9 cellular contexts compared by ENCODE assay signal in the genomic region with DNA sequence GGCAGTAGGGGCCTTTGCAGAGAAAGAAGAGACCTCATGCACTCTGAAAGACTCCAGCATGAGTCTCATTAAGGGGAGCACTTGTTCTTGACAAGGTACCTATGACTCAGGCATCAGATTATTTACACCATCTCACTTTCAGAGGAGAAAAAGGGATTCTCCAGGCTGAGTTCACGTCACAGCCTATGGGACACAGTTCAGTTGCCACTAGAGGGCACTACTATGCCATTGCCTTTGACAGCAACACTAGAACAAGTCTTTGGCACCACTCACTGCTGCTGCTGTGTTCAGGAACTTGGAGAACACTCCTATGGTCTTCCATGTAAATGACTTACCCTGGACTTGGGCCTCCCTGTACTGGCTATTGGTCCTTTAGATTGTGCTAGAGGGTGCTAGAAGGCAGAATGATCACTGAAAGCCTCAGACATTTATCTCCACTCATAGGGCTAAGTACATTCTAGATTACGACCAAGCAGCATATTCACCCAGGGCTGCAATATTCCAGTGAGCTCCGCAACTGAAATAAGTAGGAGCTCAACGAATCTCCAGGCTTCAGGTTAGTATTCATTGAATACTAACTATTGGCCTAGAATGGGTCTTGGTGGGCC.
A peak's percentile ranks its signal among the peaks of the same experiment; 100 is the strongest.
DNase-seq lines count a peak whose midpoint lies in the region; ATAC-seq and TF ChIP-seq lines count a peak whose summit lies in the region.
"Had no signal": no experiment of that assay in that cellular context is flagged by ENCODE, and none has a peak within 500 bp of the region (broad histone marks: within the 10 kb centered on the region; RNA-seq: fewer than 3 reads in every experiment).

No MANE protein-coding gene starts in this region.

- CTCF ChIA-PET in CD8-positive, alpha-beta T cell (lab: Charles Lee): no interaction called here

- H3K4me1 Mint-ChIP-seq in activated T-helper 17 cell treated with anti-CD3 and anti-CD28 coated beads, Interleukin-2, amount 50 U/mL, for 72 hours: no peaks in the 10 kb centered on the region
- H3K4me1 Mint-ChIP-seq in CD8-positive, alpha-beta T cell (ENCODE audit: low read depth): no peaks in the 10 kb centered on the region

- H3K4me3 Mint-ChIP-seq in activated T-helper 17 cell treated with anti-CD3 and anti-CD28 coated beads, Interleukin-2, amount 50 U/mL, for 72 hours: no peak overlapping the region
- H3K4me3 Mint-ChIP-seq in CD8-positive, alpha-beta T cell: no peak overlapping the region

- H3K9ac ChIP-seq in DND-41 (ENCODE audit: low read depth, low read length): no peak overlapping the region

- H3K4me1 ChIP-seq in DND-41 (ENCODE audit: insufficient read depth, low read length): no peaks in the 10 kb centered on the region
- H3K4me1 ChIP-seq in ovary (ENCODE audit: insufficient read depth): no peaks in the 10 kb centered on the region
- no peaks in the 10 kb centered on the region for H3K4me1 ChIP-seq in CD8-positive, alpha-beta T cell (ENCODE audit: insufficient read depth, low read length)

- 70 to 72% (median 71%) methylated on average over 4 of the region's 4 CpGs for WGBS in ovary, 3 donors

- H3K9me3 ChIP-seq in DND-41 (ENCODE audit: insufficient read depth, low read length, severe bottlenecking) (no peaks in the 10 kb centered on the region), ovary (no peaks in the 10 kb centered on the region)
- H3K9me3 ChIP-seq in CD8-positive, alpha-beta T cell (ENCODE audit: low read length): no peaks in the 10 kb centered on the region
- H3K9me3 ChIP-seq: neutrophil had no signal

- no peak overlapping the region for H2AFZ ChIP-seq in DND-41 (ENCODE audit: low read depth, low read length)

- TF ChIP-seq POLR2A in ovary (IDR thresholded peaks at IDR 0.05): no peak

- H3K27ac ChIP-seq in DND-41 (ENCODE audit: low read length): no peak overlapping the region
- no peak overlapping the region for H3K27ac ChIP-seq in ovary
- H3K27ac ChIP-seq in CD8-positive, alpha-beta T cell (ENCODE audit: low read depth, low read length): no peak overlapping the region
- H3K27ac ChIP-seq: neutrophil had no signal

- H3K4me3 ChIP-seq in DND-41 (ENCODE audit: low read depth in 1 of 2, low read length in 2 of 2): no peak overlapping the region
- H3K4me3 ChIP-seq in H7 (ENCODE audit: insufficient read depth, low read depth, low read length): no peak overlapping the region
- no peak overlapping the region for H3K4me3 ChIP-seq in ovary
- H3K4me3 ChIP-seq in CD8-positive, alpha-beta T cell (ENCODE audit: low read depth, low read length): no peak overlapping the region

- intact Hi-C loops in ovary (cut with DNase I): no loop called here
- intact Hi-C loops in CD8-positive, alpha-beta T cell (cut with DNase I, micrococcal nuclease): no loop called here

- DNase-seq in DND-41 (peak; percentile 44), H7 (peak; percentile 50), NCI-H1930 (lab: John Stamatoyannopoulos, UW) (peak; percentile 25 to 36), hypothalamus (lab: John Stamatoyannopoulos, UW) (peak in 28 of 51 donors; percentile 4 to 64 (median 38)), ovary (no peak)
- peak; percentile 36 for DNase-seq in stimulated activated CD8-positive, alpha-beta memory T cell treated with anti-CD3 and anti-CD28 coated beads, Interleukin-4, amount 100 ng/mL, for 48 hours
- DNase-seq in CD8-positive, alpha-beta T cell: no peak

- peaks cover 8% of the 10 kb centered on the region for H3K27me3 Mint-ChIP-seq in activated T-helper 17 cell treated with anti-CD3 and anti-CD28 coated beads, Interleukin-2, amount 50 U/mL, for 72 hours
- H3K27me3 Mint-ChIP-seq in CD8-positive, alpha-beta T cell (ENCODE audit: low read depth): no peaks in the 10 kb centered on the region

- TF ChIP-seq CTCF in DND-41 (IDR thresholded peaks at IDR 0.05; ENCODE audit: borderline replicate concordance, extremely low read depth, low read length, poor library complexity, severe bottlenecking) (peak; percentile 82), ovary (IDR thresholded peaks at IDR 0.05) (no peak)
- no peak for TF ChIP-seq CTCF in CD8-positive, alpha-beta T cell (IDR thresholded peaks at IDR 0.05)

- H3K4me2 ChIP-seq in DND-41 (ENCODE audit: insufficient read depth, low read length): no peak overlapping the region

- H3K79me2 ChIP-seq in DND-41 (ENCODE audit: insufficient read depth, low read length): no peaks in the 10 kb centered on the region

- peaks cover 5% of the 10 kb centered on the region for H3K9me3 Mint-ChIP-seq in activated T-helper 17 cell treated with anti-CD3 and anti-CD28 coated beads, Interleukin-2, amount 50 U/mL, for 72 hours
- peaks cover 4% of the 10 kb centered on the region for H3K9me3 Mint-ChIP-seq in CD8-positive, alpha-beta T cell

- no peaks in the 10 kb centered on the region for H3K36me3 Mint-ChIP-seq in activated T-helper 17 cell treated with anti-CD3 and anti-CD28 coated beads, Interleukin-2, amount 50 U/mL, for 72 hours (ENCODE audit: low read depth)
- H3K36me3 Mint-ChIP-seq in CD8-positive, alpha-beta T cell: no peaks in the 10 kb centered on the region

- POLR2A ChIA-PET in CD8-positive, alpha-beta T cell (lab: Charles Lee): no interaction called here

- no peaks in the 10 kb centered on the region; the same call in 1 of the 2 replicates for H4K20me1 ChIP-seq in DND-41 (ENCODE audit: insufficient read depth, low read length)

- no peak for TF ChIP-seq EP300 in ovary (IDR thresholded peaks at IDR 0.05)

- ATAC-seq in DND-41 (ENCODE audit: insufficient read depth, low read depth): peak; percentile 69; the same call in 2 of the 3 replicates
- ATAC-seq in activated T-helper 17 cell treated with anti-CD3 and anti-CD28 coated beads, Interleukin-2, amount 50 U/mL, for 72 hours (replicated peaks): peak; percentile 71
- ATAC-seq in CD8-positive, alpha-beta T cell: no peak

- H3K27me3 ChIP-seq in DND-41 (ENCODE audit: insufficient read depth, low read length, poor library complexity): no peaks in the 10 kb centered on the region
- H3K27me3 ChIP-seq in H7 (ENCODE audit: control insufficient read depth, insufficient read depth, low read length): no peaks in the 10 kb centered on the region
- no peaks in the 10 kb centered on the region for H3K27me3 ChIP-seq in ovary
- H3K27me3 ChIP-seq in CD8-positive, alpha-beta T cell (ENCODE audit: insufficient read depth, low read length): no peaks in the 10 kb centered on the region
- H3K27me3 ChIP-seq: neutrophil had no signal

- no peaks in the 10 kb centered on the region for H3K36me3 ChIP-seq in DND-41 (ENCODE audit: insufficient read depth, low read length)
- no peaks in the 10 kb centered on the region for H3K36me3 ChIP-seq in H7 (replicated peaks; ENCODE audit: control insufficient read depth, insufficient read depth, low read length)
- H3K36me3 ChIP-seq in ovary: no peaks in the 10 kb centered on the region
- H3K36me3 ChIP-seq in CD8-positive, alpha-beta T cell (ENCODE audit: insufficient read depth, low read length): no peaks in the 10 kb centered on the region
- H3K36me3 ChIP-seq: neutrophil had no signal

- no peak overlapping the region for H3K27ac Mint-ChIP-seq in activated T-helper 17 cell treated with anti-CD3 and anti-CD28 coated beads, Interleukin-2, amount 50 U/mL, for 72 hours
- no peak overlapping the region for H3K27ac Mint-ChIP-seq in CD8-positive, alpha-beta T cell

Comparison
In these comparisons a context has a peak if more than half of its experiments do, and no peak if none do; other contexts are left out.
1. DNase-seq: peak in DND-41 (single experiment), H7 (single experiment), NCI-H1930 (2 of 2), hypothalamus (28 of 51) and stimulated activated CD8-positive, alpha-beta memory T cell treated with anti-CD3 and anti-CD28 coated beads, Interleukin-4, amount 100 ng/mL, for 48 hours (single experiment); none in ovary (0 of 5) and CD8-positive, alpha-beta T cell (0 of 7).